Comparison of ENCODE assay signal across 8 cellular contexts in genomic region chr10:129467346-129468119, GRCh38. TPM values are rescaled to one million over a fixed set of nuclear protein-coding genes. Genes with fewer than 3 reads are reported as not detected.
A peak's percentile ranks its signal among the peaks of the same experiment; 100 is the strongest.
DNase-seq lines count a peak whose midpoint lies in the region; ATAC-seq, FAIRE-seq and TF ChIP-seq lines count a peak whose summit lies in the region.

No MANE protein-coding gene starts in this region.

- H3K4me3 ChIP-seq in prostate gland = peak overlapping the region; percentile 49 to 76

- CTCF ChIA-PET in activated CD8-positive, alpha-beta T cell treated with anti-CD3 and anti-CD28 coated beads, Interleukin-2, amount 10 ng/mL, durations not matched to agents 7 days and 5 days (lab: Charles Lee) = interaction anchor here (0.6 kb wide), 1 partner anchor 251 kb away, joined by 3 read pairs; no protein-coding TSS in a partner anchor

- no peaks in the 10 kb centered on the region for H3K27me3 ChIP-seq in prostate gland (replicated peaks; ENCODE audit: insufficient read depth)

- H3K9me3 Mint-ChIP-seq in activated CD8-positive, alpha-beta T cell treated with anti-CD3 and anti-CD28 coated beads, Interleukin-2, amount 10 ng/mL, durations not matched to agents 7 days and 5 days (ENCODE audit: insufficient read depth) = no peaks in the 10 kb centered on the region

- POLR2A ChIA-PET in activated CD8-positive, alpha-beta T cell treated with anti-CD3 and anti-CD28 coated beads, Interleukin-2, amount 10 ng/mL, durations not matched to agents 7 days and 5 days (lab: Charles Lee) = interaction anchor here (1.2 to 1.5 kb wide), 2 partner anchors 8 to 644 kb away, joined by 3 read pairs; no protein-coding TSS in a partner anchor

- peaks cover 12% of the 10 kb centered on the region for H3K36me3 Mint-ChIP-seq in activated CD8-positive, alpha-beta T cell treated with anti-CD3 and anti-CD28 coated beads, Interleukin-2, amount 10 ng/mL, durations not matched to agents 7 days and 5 days (ENCODE audit: low read depth)

- no peaks in the 10 kb centered on the region for H3K36me3 ChIP-seq in prostate gland

- 30% methylated on average over 18 of the region's 26 CpGs for WGBS in prostate gland

- no peaks in the 10 kb centered on the region for H3K9me3 ChIP-seq in prostate gland

- FAIRE-seq in RCC 7860 (lab: Jason Lieb, UNC) = no peak

- H3K27ac Mint-ChIP-seq in activated CD8-positive, alpha-beta T cell treated with anti-CD3 and anti-CD28 coated beads, Interleukin-2, amount 10 ng/mL, durations not matched to agents 7 days and 5 days = peak overlapping the region; percentile 74

- H3K4me3 Mint-ChIP-seq in activated CD8-positive, alpha-beta T cell treated with anti-CD3 and anti-CD28 coated beads, Interleukin-2, amount 10 ng/mL, durations not matched to agents 7 days and 5 days = peak overlapping the region; percentile 76

- intact Hi-C loops in Right ventricle myocardium superior (cut with DNase I) = no loop called here
- intact Hi-C loops in prostate gland (cut with DNase I) = no loop called here

- no peaks in the 10 kb centered on the region for H3K27me3 Mint-ChIP-seq in activated CD8-positive, alpha-beta T cell treated with anti-CD3 and anti-CD28 coated beads, Interleukin-2, amount 10 ng/mL, durations not matched to agents 7 days and 5 days (ENCODE audit: low read depth)

- H3K4me1 Mint-ChIP-seq in activated CD8-positive, alpha-beta T cell treated with anti-CD3 and anti-CD28 coated beads, Interleukin-2, amount 10 ng/mL, durations not matched to agents 7 days and 5 days (ENCODE audit: low read depth) = peaks cover 8% of the 10 kb centered on the region

- ATAC-seq in GM18517 (IDR thresholded peaks at IDR 0.05; ENCODE audit: unreplicated experiment) (peak; percentile 20), HG03103 (IDR thresholded peaks at IDR 0.05; ENCODE audit: low read depth, unreplicated experiment) (peak; percentile 13), Right ventricle myocardium superior (ENCODE audit: poor library complexity) (peak; percentile 28)
- peak; percentile 1 for ATAC-seq in activated CD8-positive, alpha-beta T cell treated with anti-CD3 and anti-CD28 coated beads, Interleukin-2, amount 10 ng/mL, durations not matched to agents 7 days and 5 days

- H3K4me1 ChIP-seq in prostate gland (replicated peaks) = no peaks in the 10 kb centered on the region

- H3K27ac ChIP-seq in prostate gland = peak overlapping the region; percentile 70 to 75

- TF ChIP-seq POLR2A in prostate gland (IDR thresholded peaks at IDR 0.05) = no peak

- DNase-seq in activated CD8-positive, alpha-beta T cell treated with anti-CD3 and anti-CD28 coated beads, Interleukin-2, amount 10 ng/mL, durations not matched to agents 7 days and 5 days = peak; percentile 22
- DNase-seq in Right ventricle myocardium superior (peak; percentile 58), prostate gland (ENCODE audit: low spot score) (no peak), RCC 7860 (ENCODE audit: low spot score) (no peak), NCI-H1930 (lab: John Stamatoyannopoulos, UW) (no peak), GDM1 (lab: John Stamatoyannopoulos, UW) (no peak)

- no peak for TF ChIP-seq CTCF in prostate gland (IDR thresholded peaks at IDR 0.05)

RNA-seq across cellular contexts. Expression of gene MGMT, which starts 0.5 kb away (rescaled TPM):
- total RNA-seq in activated CD8-positive, alpha-beta T cell treated with anti-CD3 and anti-CD28 coated beads, Interleukin-2, amount 10 ng/mL, durations not matched to agents 7 days and 5 days = 10 to 100 TPM; 16.7 to 17.3 TPM
- total RNA-seq in Right ventricle myocardium superior (16.6 TPM), prostate gland (10 to 100 TPM; 41.1 to 50.4 TPM)

Comparison
In these comparisons a context has a peak if more than half of its experiments do, and no peak if none do; other contexts are left out.
1. DNase-seq: peak in activated CD8-positive, alpha-beta T cell treated with anti-CD3 and anti-CD28 coated beads, Interleukin-2, amount 10 ng/mL, durations not matched to agents 7 days and 5 days (single experiment) and Right ventricle myocardium superior (single experiment); none in prostate gland (single experiment), RCC 7860 (single experiment), NCI-H1930 (0 of 2) and GDM1 (single experiment).
2. Peak in every context shown above with its lines, with median percentiles within 50 percentile points of each other: ATAC-seq.